Comparison of ENCODE assay signal across 12 cellular contexts in the genomic region with DNA sequence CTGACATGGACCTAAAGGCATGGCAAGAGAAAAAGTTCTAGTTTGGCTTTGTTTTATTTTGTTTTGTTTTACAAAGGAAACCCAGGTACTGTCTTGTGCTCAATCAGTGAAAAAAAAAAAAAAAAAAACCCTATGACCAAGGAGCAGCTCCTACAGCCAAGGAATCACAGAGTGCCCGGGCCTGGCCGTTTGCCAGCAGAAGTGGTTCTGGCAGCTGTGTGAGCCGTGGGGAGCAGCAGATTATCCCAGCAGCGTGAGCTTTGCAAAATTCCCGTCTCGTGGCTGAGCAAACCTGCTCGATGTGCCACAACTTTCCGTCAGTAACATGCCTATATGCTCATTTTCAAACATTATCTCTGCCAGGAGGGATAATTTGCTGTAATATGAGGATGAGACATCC.
DNase-seq lines count a peak whose midpoint lies in the region; ATAC-seq and TF ChIP-seq lines count a peak whose summit lies in the region.
"Had no signal": no experiment of that assay in that cellular context is flagged by ENCODE, and none has a peak within 500 bp of the region (broad histone marks: within the 10 kb centered on the region; RNA-seq: fewer than 3 reads in every experiment).

No MANE protein-coding gene starts in this region.

- peaks cover 3% of the 10 kb centered on the region for H3K4me1 Mint-ChIP-seq in osteocyte (ENCODE audit: unreplicated experiment)

- H3K27ac ChIP-seq in iPS-20b (ENCODE audit: low read length), result no peak overlapping the region
- no peak overlapping the region for H3K27ac ChIP-seq in transverse colon
- H3K27ac ChIP-seq: 22Rv1, suprapubic skin had no signal

- H3K27me3 Mint-ChIP-seq in osteocyte (ENCODE audit: unreplicated experiment), result peaks cover 6% of the 10 kb centered on the region

- peaks cover 14% of the 10 kb centered on the region for H3K4me1 ChIP-seq in iPS-20b (ENCODE audit: insufficient read depth, low read length)
- no peaks in the 10 kb centered on the region for H3K4me1 ChIP-seq in transverse colon

- DNase-seq in NCI-H1417 (lab: John Stamatoyannopoulos, UW) (peak; percentile 65 to 89 (median 65)), NCI-H1417 treated with DMSO at 0.1 percent for 48 hours (lab: John Stamatoyannopoulos, UW) (no peak), SK-N-DZ (ENCODE audit: low spot score) (peak; percentile 30), transverse colon (peak; percentile 22), NCI-H2196 (lab: John Stamatoyannopoulos, UW; ENCODE audit: unreplicated experiment) (no peak), osteocyte (ENCODE audit: extremely low spot score, unreplicated experiment) (no peak)
- DNase-seq: retina had no signal

- no peak overlapping the region for H3K27ac Mint-ChIP-seq in osteocyte (ENCODE audit: unreplicated experiment)

- H3K36me3 ChIP-seq in iPS-20b (ENCODE audit: insufficient read depth, low read depth, low read length) (no peaks in the 10 kb centered on the region), transverse colon (no peaks in the 10 kb centered on the region)
- H3K36me3 ChIP-seq: suprapubic skin had no signal

- intact Hi-C loops in transverse colon (cut with DNase I; ENCODE audit: low total_unique reads), result no loop called here

- no peak for TF ChIP-seq EP300 in transverse colon (IDR thresholded peaks at IDR 0.05; ENCODE audit: low read depth)

- H3K9me3 ChIP-seq in iPS-20b (ENCODE audit: insufficient read depth, low read depth, low read length), result no peaks in the 10 kb centered on the region
- H3K9me3 ChIP-seq in transverse colon, result no peaks in the 10 kb centered on the region
- H3K9me3 ChIP-seq: suprapubic skin had no signal

- no peaks in the 10 kb centered on the region for H3K9me3 Mint-ChIP-seq in osteocyte (ENCODE audit: unreplicated experiment)

- no peak overlapping the region for H3K4me3 ChIP-seq in iPS-20b (ENCODE audit: low read length)
- H3K4me3 ChIP-seq in transverse colon, result no peak overlapping the region
- H3K4me3 ChIP-seq: GM12878, suprapubic skin had no signal

- H3K36me3 Mint-ChIP-seq in osteocyte (ENCODE audit: unreplicated experiment), result no peaks in the 10 kb centered on the region

- in situ Hi-C loops in transverse colon (cut with MboI; ENCODE audit: low pct_ligation_motif_present in 1 of 4, low pct_unique_long_range_greater_than_20kb in 1 of 4, low sequenced_read_pairs in 3 of 4), result no loop called here

- H3K27me3 ChIP-seq in iPS-20b (ENCODE audit: insufficient read depth, low read length) (no peaks in the 10 kb centered on the region), transverse colon (no peaks in the 10 kb centered on the region)

- 8 to 23% methylated on average over 8 of the region's 8 CpGs for WGBS in transverse colon (ENCODE audit: low coverage in 1 of 2), 2 donors

- 0 out of 2 replicates have a peak overlapping the region, but pooled peaks have one; percentile 4 for H3K9ac ChIP-seq in iPS-20b (ENCODE audit: low read depth, low read length)

- TF ChIP-seq CTCF in transverse colon (IDR thresholded peaks at IDR 0.05) (no peak), osteocyte (IDR thresholded peaks at IDR 0.05) (no peak)

- no peak for ATAC-seq in HG02759 (IDR thresholded peaks at IDR 0.05; ENCODE audit: unreplicated experiment)
- ATAC-seq: GM12878 had no signal

- no peak overlapping the region for H3K4me3 Mint-ChIP-seq in osteocyte (ENCODE audit: unreplicated experiment)

- no peak for TF ChIP-seq POLR2A in transverse colon (IDR thresholded peaks at IDR 0.05)

Comparison
In these comparisons a context has a peak if more than half of its experiments do, and no peak if none do; other contexts are left out.
1. DNase-seq: peak in NCI-H1417 (3 of 3), SK-N-DZ (single experiment) and transverse colon (single experiment); none in NCI-H1417 treated with DMSO at 0.1 percent for 48 hours (single experiment), NCI-H2196 (single experiment) and osteocyte (single experiment).